ENCODE assay signal across 9 cellular contexts in the genomic region with DNA sequence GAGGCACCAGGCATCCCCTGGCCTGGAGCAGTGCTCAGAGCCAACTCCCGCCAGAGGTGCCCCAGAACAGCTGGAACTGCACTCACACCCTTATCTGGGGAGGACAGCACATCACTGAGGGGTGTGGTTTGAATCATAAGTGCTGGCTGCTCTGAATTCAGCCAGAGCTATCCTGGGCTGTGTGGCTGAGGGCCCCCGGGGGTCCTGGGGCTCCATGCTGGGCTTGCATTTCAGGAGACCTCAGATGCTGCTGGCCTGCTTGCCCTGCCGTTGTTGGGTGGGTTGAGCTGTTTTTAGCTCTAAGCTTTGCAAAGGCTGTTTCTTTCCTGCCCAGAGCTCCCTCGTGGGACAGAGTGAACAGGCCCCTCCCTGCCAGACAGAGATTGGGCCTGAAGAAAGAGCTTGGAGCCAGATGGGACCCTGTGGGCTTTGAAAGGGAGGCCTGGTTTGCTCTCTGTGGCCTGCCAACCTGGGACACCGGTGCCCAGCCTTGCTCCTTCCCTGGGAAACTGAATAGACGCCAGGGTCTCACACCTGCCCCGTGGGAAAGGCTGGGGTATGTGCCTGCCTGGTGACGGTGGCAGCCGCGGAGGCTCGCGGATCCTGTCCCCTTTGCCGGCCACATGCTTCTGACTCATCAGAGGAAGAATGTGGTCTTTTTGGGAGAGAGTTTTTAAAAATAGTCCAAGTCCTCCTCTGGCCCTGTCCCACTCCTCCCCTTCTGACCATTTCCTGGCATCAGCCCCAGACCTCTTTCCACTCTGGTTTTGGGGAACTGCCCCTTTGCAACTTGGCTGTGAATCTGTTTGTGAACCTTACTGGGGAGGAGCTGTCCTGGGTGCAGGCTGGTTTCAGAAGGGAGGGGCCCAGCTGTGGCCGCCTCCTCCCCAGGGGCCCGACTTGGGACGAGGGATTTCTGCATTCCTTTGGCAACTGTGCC. TPM values are rescaled to one million over a fixed set of nuclear protein-coding genes. Genes with fewer than 3 reads are reported as not detected.
DNase-seq lines count a peak whose midpoint lies in the region; ATAC-seq, FAIRE-seq and TF ChIP-seq lines count a peak whose summit lies in the region.
"Had no signal": no experiment of that assay in that cellular context is flagged by ENCODE, and none has a peak within 500 bp of the region (broad histone marks: within the 10 kb centered on the region; RNA-seq: fewer than 3 reads in every experiment).

No MANE protein-coding gene starts in this region.

- FAIRE-seq in RCC 7860 (lab: Jason Lieb, UNC) (peak; percentile 83), GM19239 (lab: Jason Lieb, UNC) (no peak)

- H3K27me3 ChIP-seq in fibroblast of lung (ENCODE audit: control insufficient read depth, insufficient read depth, low read length): no peaks in the 10 kb centered on the region
- H3K27me3 ChIP-seq in naive thymus-derived CD4-positive, alpha-beta T cell (ENCODE audit: control insufficient read depth in 2 of 2, insufficient read depth in 2 of 2, low read length in 2 of 2): no peaks in the 10 kb centered on the region

- H3K4me3 Mint-ChIP-seq in naive thymus-derived CD4-positive, alpha-beta T cell: no peak overlapping the region

- peak overlapping the region; percentile 95 for H3K27ac ChIP-seq in fibroblast of lung (ENCODE audit: insufficient read depth, low read length)
- no peak overlapping the region for H3K27ac ChIP-seq in naive thymus-derived CD4-positive, alpha-beta T cell (ENCODE audit: low read depth, low read length)

- H3K4me1 Mint-ChIP-seq in naive thymus-derived CD4-positive, alpha-beta T cell: peaks cover 0 to 2% (median 0%) of the 10 kb centered on the region in 7 donors

- H4K20me1 ChIP-seq in fibroblast of lung (ENCODE audit: control insufficient read depth, extremely low read depth, insufficient read depth, low read length): no peaks in the 10 kb centered on the region

- H3K4me3 ChIP-seq in fibroblast of lung (replicated peaks in 1 of 4; ENCODE audit: control extremely low read depth in 1 of 4, insufficient read depth in 1 of 4, low read depth in 3 of 4, low read length in 4 of 4): no peak overlapping the region
- no peak overlapping the region for H3K4me3 ChIP-seq in naive thymus-derived CD4-positive, alpha-beta T cell (ENCODE audit: low read length)

- no peaks in the 10 kb centered on the region for H3K36me3 Mint-ChIP-seq in naive thymus-derived CD4-positive, alpha-beta T cell

- peak; percentile 40 for ATAC-seq in naive thymus-derived CD4-positive, alpha-beta T cell
- ATAC-seq in HG03025 (IDR thresholded peaks at IDR 0.05; ENCODE audit: low FRiP score, unreplicated experiment) (no peak), GM21723 (IDR thresholded peaks at IDR 0.05; ENCODE audit: unreplicated experiment) (no peak)

- peaks cover 0 to 2% (median 0%) of the 10 kb centered on the region in 11 donors for H3K9me3 Mint-ChIP-seq in naive thymus-derived CD4-positive, alpha-beta T cell

- H3K79me2 ChIP-seq in fibroblast of lung (ENCODE audit: control insufficient read depth, insufficient read depth, low read length): peaks cover 7% of the 10 kb centered on the region

- CTCF ChIA-PET in naive thymus-derived CD4-positive, alpha-beta T cell (lab: Charles Lee): no interaction called here

- peaks cover 0 to 21% (median 9%) of the 10 kb centered on the region in 5 donors for H3K27me3 Mint-ChIP-seq in naive thymus-derived CD4-positive, alpha-beta T cell

- no peak for TF ChIP-seq CTCF in fibroblast of lung (conservative IDR thresholded peaks at IDR 0.05 in 1 of 2, IDR thresholded peaks at IDR 0.05 in 1 of 2; ENCODE audit: low read depth in 1 of 2, low read length in 2 of 2)

- H2AFZ ChIP-seq in fibroblast of lung (ENCODE audit: low read length): peak overlapping the region; percentile 30

- intact Hi-C loops in naive thymus-derived CD4-positive, alpha-beta T cell (cut with micrococcal nuclease): no loop called here

- peak; percentile 93 for DNase-seq in AG08395 (ENCODE audit: low spot score)
- DNase-seq in RCC 7860 (ENCODE audit: low spot score): peak; percentile 54
- DNase-seq in fibroblast of lung (ENCODE audit: low read depth in 2 of 2): peak; percentile 90 to 95
- DNase-seq in naive thymus-derived CD4-positive, alpha-beta T cell: no peak
- DNase-seq in GM19239 (ENCODE audit: insufficient read length, low spot score): no peak
- no peak for DNase-seq in NCI-H748 treated with DMSO at 0.1 percent for 48 hours (lab: John Stamatoyannopoulos, UW)
- DNase-seq: DND-41 had no signal

- peak overlapping the region; percentile 72 for H3K4me2 ChIP-seq in fibroblast of lung (ENCODE audit: extremely low read depth, insufficient read depth, low read length)

- no peaks in the 10 kb centered on the region for H3K36me3 ChIP-seq in fibroblast of lung (ENCODE audit: control insufficient read depth, insufficient read depth, low read length)
- H3K36me3 ChIP-seq in naive thymus-derived CD4-positive, alpha-beta T cell (ENCODE audit: control insufficient read depth in 2 of 3, insufficient read depth in 3 of 3, low read length in 3 of 3): no peaks in the 10 kb centered on the region

- H3K9me3 ChIP-seq in fibroblast of lung (ENCODE audit: control insufficient read depth, insufficient read depth, low read depth, low read length): no peaks in the 10 kb centered on the region
- H3K9me3 ChIP-seq in naive thymus-derived CD4-positive, alpha-beta T cell (ENCODE audit: control insufficient read depth in 2 of 3, low read length in 3 of 3): no peaks in the 10 kb centered on the region

- peaks cover 17% of the 10 kb centered on the region for H3K4me1 ChIP-seq in fibroblast of lung (ENCODE audit: control insufficient read depth, extremely low read depth, insufficient read depth, low read length)
- H3K4me1 ChIP-seq in naive thymus-derived CD4-positive, alpha-beta T cell (ENCODE audit: control insufficient read depth in 2 of 2, insufficient read depth in 2 of 2, low read length in 2 of 2): no peaks in the 10 kb centered on the region

- peak overlapping the region; percentile 74 for H3K9ac ChIP-seq in fibroblast of lung (ENCODE audit: insufficient read depth, low read length)

- no peak overlapping the region for H3K27ac Mint-ChIP-seq in naive thymus-derived CD4-positive, alpha-beta T cell

- POLR2A ChIA-PET in naive thymus-derived CD4-positive, alpha-beta T cell (lab: Charles Lee): no interaction called here

RNA-seq across cellular contexts. Expression of a gene that starts 30.0 kb away (rescaled TPM):
- 13.1 and 24.3 TPM in 2 replicates for total RNA-seq in fibroblast of lung
- polyA plus RNA-seq in fibroblast of lung: 7.5 and 11.2 TPM in 2 replicates
- polyA plus RNA-seq in fibroblast of lung (2012): 10.9 and 16.2 TPM in 2 replicates
- polyA minus RNA-seq in fibroblast of lung (ENCODE audit: low replicate concordance): 24.9 and 51.1 TPM in 2 replicates
- 10 to 100 TPM in 1 of 5 experiments, under 1 TPM in 3, not detected in 1; 0.59 to 19.7 (median 0.84) TPM for total RNA-seq in naive thymus-derived CD4-positive, alpha-beta T cell
- not detected for polyA plus RNA-seq in naive thymus-derived CD4-positive, alpha-beta T cell

Comparison
In these comparisons a context has a peak if more than half of its experiments do, and no peak if none do; other contexts are left out.
1. DNase-seq: peak in AG08395 (single experiment), RCC 7860 (single experiment) and fibroblast of lung (2 of 2); none in naive thymus-derived CD4-positive, alpha-beta T cell (0 of 9), GM19239 (single experiment) and NCI-H748 treated with DMSO at 0.1 percent for 48 hours (single experiment).